ENCODE assay signal across 8 cellular contexts in the genomic region with DNA sequence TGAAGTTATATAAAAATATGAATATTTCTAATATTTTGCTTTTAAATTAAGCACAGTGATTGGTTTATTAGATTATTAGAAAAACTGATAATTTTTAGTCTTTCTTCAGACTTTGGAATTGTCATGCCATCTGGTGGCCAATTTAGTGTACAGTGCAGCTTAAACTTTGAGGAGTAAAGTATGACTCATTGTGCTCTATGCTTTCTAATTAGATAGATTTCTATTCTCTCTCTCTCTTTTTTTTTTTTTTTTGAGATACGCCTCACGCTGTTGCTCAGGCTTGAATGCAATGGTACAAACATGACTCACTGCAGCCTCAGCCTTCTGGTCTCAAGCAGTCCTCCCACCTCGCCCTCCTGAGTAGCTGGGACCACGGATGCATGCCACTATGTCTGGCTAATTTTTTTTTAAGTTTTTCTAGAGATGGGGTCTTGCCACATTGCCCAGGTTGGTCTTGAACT. TPM values are rescaled to one million over a fixed set of nuclear protein-coding genes. Genes with fewer than 3 reads are reported as not detected.
DNase-seq lines count a peak whose midpoint lies in the region; ATAC-seq and TF ChIP-seq lines count a peak whose summit lies in the region.

No MANE protein-coding gene starts in this region.

- TF ChIP-seq CTCF in BE2C (IDR thresholded peaks at IDR 0.05; ENCODE audit: low read depth, low read length): peak; percentile 74

- no peaks in the 10 kb centered on the region for H3K9me3 ChIP-seq in BE2C

- peaks cover 17% of the 10 kb centered on the region for H3K36me3 ChIP-seq in BE2C

- no peaks in the 10 kb centered on the region for H3K27me3 ChIP-seq in BE2C

- ATAC-seq in GM18907 (IDR thresholded peaks at IDR 0.05; ENCODE audit: unreplicated experiment): peak; percentile 42
- ATAC-seq in activated naive CD4-positive, alpha-beta T cell treated with anti-CD3 and anti-CD28 coated beads, Interleukin-2, amount 50 U/mL, for 72 hours: peak; percentile 91 to 95
- ATAC-seq in sciatic nerve: peak; percentile 73
- no peak for ATAC-seq in GM19455 (IDR thresholded peaks at IDR 0.05; ENCODE audit: unreplicated experiment)

- peak; percentile 60 for DNase-seq in BE2C
- peak; percentile 7 for DNase-seq in NOMO-1 treated with dmso at 0.1 percent for 144 hours (lab: John Stamatoyannopoulos, UW; ENCODE audit: unreplicated experiment)
- DNase-seq in activated naive CD4-positive, alpha-beta T cell treated with anti-CD3 and anti-CD28 coated beads, Interleukin-2, amount 50 U/mL, for 72 hours (ENCODE audit: low spot score in 2 of 2): peak in 1 of 2 donors; percentile 24
- DNase-seq in glomerular endothelial cell (ENCODE audit: extremely low read depth, low read depth, low spot score): peak; percentile 69
- no peak for DNase-seq in sciatic nerve (ENCODE audit: low spot score)
- no peak for DNase-seq in UCSD-AML1 (lab: John Stamatoyannopoulos, UW; ENCODE audit: unreplicated experiment)

- H3K36me3 Mint-ChIP-seq in activated naive CD4-positive, alpha-beta T cell treated with anti-CD3 and anti-CD28 coated beads, Interleukin-2, amount 50 U/mL, for 72 hours: peaks cover 0 to 5% of the 10 kb centered on the region in 2 donors

- peak overlapping the region in 1 of 2 donors; percentile 78 for H3K27ac Mint-ChIP-seq in activated naive CD4-positive, alpha-beta T cell treated with anti-CD3 and anti-CD28 coated beads, Interleukin-2, amount 50 U/mL, for 72 hours

- no peak overlapping the region for H3K4me3 ChIP-seq in BE2C (ENCODE audit: low read depth, low read length)

- intact Hi-C loops in sciatic nerve (cut with DNase I): no loop called here

- H3K4me1 ChIP-seq in BE2C: no peaks in the 10 kb centered on the region; the same call in 1 of the 2 replicates

- no peaks in the 10 kb centered on the region for H3K9me3 Mint-ChIP-seq in activated naive CD4-positive, alpha-beta T cell treated with anti-CD3 and anti-CD28 coated beads, Interleukin-2, amount 50 U/mL, for 72 hours

RNA-seq across cellular contexts. Expression of gene GPR21, which starts 42.1 kb away (rescaled TPM):
- not detected for polyA plus RNA-seq in BE2C (2012; ENCODE audit: insufficient read depth, insufficient read length, low read depth)
- 1 to 10 TPM in 1 of 2 donors, under 1 TPM in 1; 0.23 to 1.7 TPM for total RNA-seq in activated naive CD4-positive, alpha-beta T cell treated with anti-CD3 and anti-CD28 coated beads, Interleukin-2, amount 50 U/mL, for 72 hours
- total RNA-seq in glomerular endothelial cell (1.1 TPM in 1 of 2 replicates, not detected in the other), sciatic nerve (3.3 TPM)

RNA-seq across cellular contexts. Expression of gene RABGAP1, which starts 50.6 kb away (rescaled TPM):
- 21.3 TPM for polyA plus RNA-seq in BE2C (2012; ENCODE audit: insufficient read depth, insufficient read length, low read depth)
- total RNA-seq in activated naive CD4-positive, alpha-beta T cell treated with anti-CD3 and anti-CD28 coated beads, Interleukin-2, amount 50 U/mL, for 72 hours: 10 to 100 TPM; 35.6 to 44.2 TPM
- 21.7 and 35.5 TPM in 2 replicates for total RNA-seq in glomerular endothelial cell
- 96.0 TPM for total RNA-seq in sciatic nerve

Comparison
In these comparisons a context has a peak if more than half of its experiments do, and no peak if none do; other contexts are left out.
1. DNase-seq: peak in BE2C (single experiment), NOMO-1 treated with dmso at 0.1 percent for 144 hours (single experiment) and glomerular endothelial cell (single experiment); none in sciatic nerve (single experiment) and UCSD-AML1 (single experiment).